In genomic region chr1:25979210-25979609, GRCh38 we compare ENCODE assay signal across 38 cellular contexts. TPM values are rescaled to one million over a fixed set of nuclear protein-coding genes. Genes with fewer than 3 reads are reported as not detected.
"Had no signal": no experiment of that assay in that cellular context is flagged by ENCODE, and none has a peak within 500 bp of the region (broad histone marks: within the 10 kb centered on the region; RNA-seq: fewer than 3 reads in every experiment).

No MANE protein-coding gene starts in this region.

- H3K9me3 ChIP-seq: adrenal gland, ascending aorta, breast epithelium had no signal

- FAIRE-seq: astrocyte, bronchial epithelial cell had no signal

- H3K4me1 Mint-ChIP-seq: activated naive CD8-positive, alpha-beta T cell treated with anti-CD3 and anti-CD28 coated beads for 36 hours; activated naive CD8-positive, alpha-beta T cell treated with anti-CD3 and anti-CD28 coated beads, Interleukin-2, amount 10 ng/mL, durations not matched to agents 7 days and 5 days; activated naive CD8-positive, alpha-beta T cell treated with anti-CD3 and anti-CD28 coated beads, Interleukin-2, amount 50 U/mL, for 24 hours; activated T-helper 17 cell treated with anti-CD3 and anti-CD28 coated beads, Interleukin-2, amount 50 U/mL, for 72 hours had no signal

- H3K27ac Mint-ChIP-seq: activated naive CD4-positive, alpha-beta T cell treated with anti-CD3 and anti-CD28 coated beads, Interleukin-2, amount 50 U/mL, for 24 hours; activated naive CD8-positive, alpha-beta T cell; activated naive CD8-positive, alpha-beta T cell treated with anti-CD3 and anti-CD28 coated beads for 36 hours; activated naive CD8-positive, alpha-beta T cell treated with anti-CD3 and anti-CD28 coated beads, Interleukin-2, amount 10 ng/mL, durations not matched to agents 7 days and 5 days; activated naive CD8-positive, alpha-beta T cell treated with anti-CD3 and anti-CD28 coated beads, Interleukin-2, amount 50 U/mL, for 24 hours; activated T-cell treated with anti-CD3 and anti-CD28 coated beads, Interleukin-2, amount 50 U/mL, for 24 hours; activated T-cell treated with anti-CD3 and anti-CD28 coated beads, Interleukin-2, amount 50 U/mL, for 72 hours; activated T-helper 1 cell treated with anti-CD3 and anti-CD28 coated beads, Interleukin-12 subunit alpha, Interleukin-12 subunit beta, Interleukin-2, Interleukin-4 antibody, amounts not matched to agents 30 ng/mL and 10 ng/mL and 1 ng/mL, durations not matched to agents 14 hours and 24 hours and 36 hours; activated T-helper 17 cell treated with anti-CD3 and anti-CD28 coated beads, Interleukin-2, amount 50 U/mL, for 72 hours; activated T-helper 2 cell treated with anti-CD3 and anti-CD28 coated beads, Interferon-gamma antibody, Interleukin-2, Interleukin-4, amounts not matched to agents 10 μg/mL and 5 μg/mL and 100 μg/mL, durations not matched to agents 14 hours and 24 hours and 36 hours; brain had no signal

- H3K4me1 ChIP-seq: adrenal gland, ascending aorta, breast epithelium had no signal

- DNase-seq: activated effector memory CD4-positive, alpha-beta T cell treated with anti-CD3 and anti-CD28 coated beads, Interleukin-2, amount 50 U/mL, for 16 hours; activated effector memory CD4-positive, alpha-beta T cell treated with Interleukin-2 at 50 U/mL for 16 hours; activated gamma-delta T cell; activated gamma-delta T cell treated with Interleukin-2 at 50 U/mL for 16 hours; activated naive CD4-positive, alpha-beta T cell; activated naive CD4-positive, alpha-beta T cell treated with anti-CD3 and anti-CD28 coated beads, Interleukin-2, amount 50 U/mL, for 16 hours; activated naive CD4-positive, alpha-beta T cell treated with Interleukin-2 at 50 U/mL for 16 hours; activated naive CD8-positive, alpha-beta T cell treated with anti-CD3 and anti-CD28 coated beads for 36 hours; activated naive CD8-positive, alpha-beta T cell treated with anti-CD3 and anti-CD28 coated beads, Interleukin-2, amount 10 ng/mL, durations not matched to agents 7 days and 5 days; activated naive CD8-positive, alpha-beta T cell treated with anti-CD3 and anti-CD28 coated beads, Interleukin-2, amount 50 U/mL, for 24 hours; activated T-cell treated with anti-CD3 and anti-CD28 coated beads for 4 hours; activated T-cell treated with anti-CD3 and anti-CD28 coated beads, Interleukin-2, amount 50 U/mL, for 1 hour; activated T-cell treated with anti-CD3 and anti-CD28 coated beads, Interleukin-2, amount 50 U/mL, for 24 hours; activated T-cell treated with anti-CD3 and anti-CD28 coated beads, Interleukin-2, amount 50 U/mL, for 4 hours; activated T-cell treated with anti-CD3 and anti-CD28 coated beads, Interleukin-2, amount 50 U/mL, for 48 hours; activated T-cell treated with anti-CD3 and anti-CD28 coated beads, Interleukin-2, amount 50 U/mL, for 72 hours; amniotic stem cell; amygdala; anterior cingulate cortex; aorta; brain microvascular endothelial cell; caudate nucleus; central memory CD4-positive, alpha-beta T cell; cerebellar nuclear complex had no signal

- H3K27me3 Mint-ChIP-seq: activated naive CD4-positive, alpha-beta T cell treated with anti-CD3 and anti-CD28 coated beads, Interleukin-2, amount 50 U/mL, for 24 hours; activated naive CD8-positive, alpha-beta T cell; activated naive CD8-positive, alpha-beta T cell treated with anti-CD3 and anti-CD28 coated beads for 36 hours; activated naive CD8-positive, alpha-beta T cell treated with anti-CD3 and anti-CD28 coated beads, Interleukin-2, amount 10 ng/mL, durations not matched to agents 7 days and 5 days; activated naive CD8-positive, alpha-beta T cell treated with anti-CD3 and anti-CD28 coated beads, Interleukin-2, amount 50 U/mL, for 24 hours; activated T-cell treated with anti-CD3 and anti-CD28 coated beads, Interleukin-2, amount 50 U/mL, for 24 hours; activated T-helper 17 cell treated with anti-CD3 and anti-CD28 coated beads, Interleukin-2, amount 50 U/mL, for 72 hours; brain; central memory CD8-positive, alpha-beta T cell had no signal

- H3K9me3 Mint-ChIP-seq: activated naive CD4-positive, alpha-beta T cell treated with anti-CD3 and anti-CD28 coated beads, Interleukin-2, amount 50 U/mL, for 24 hours; activated naive CD4-positive, alpha-beta T cell treated with anti-CD3 and anti-CD28 coated beads, Interleukin-2, amount 50 U/mL, for 72 hours; activated naive CD8-positive, alpha-beta T cell treated with anti-CD3 and anti-CD28 coated beads for 36 hours; activated naive CD8-positive, alpha-beta T cell treated with anti-CD3 and anti-CD28 coated beads, Interleukin-2, amount 10 ng/mL, durations not matched to agents 7 days and 5 days; activated naive CD8-positive, alpha-beta T cell treated with anti-CD3 and anti-CD28 coated beads, Interleukin-2, amount 50 U/mL, for 24 hours; activated T-cell treated with anti-CD3 and anti-CD28 coated beads, Interleukin-2, amount 50 U/mL, for 24 hours; activated T-cell treated with anti-CD3 and anti-CD28 coated beads, Interleukin-2, amount 50 U/mL, for 4 hours; activated T-cell treated with anti-CD3 and anti-CD28 coated beads, Interleukin-2, amount 50 U/mL, for 72 hours; activated T-helper 1 cell treated with anti-CD3 and anti-CD28 coated beads, Interleukin-12 subunit alpha, Interleukin-12 subunit beta, Interleukin-2, Interleukin-4 antibody, amounts not matched to agents 30 ng/mL and 10 ng/mL and 1 ng/mL, durations not matched to agents 14 hours and 24 hours and 36 hours; activated T-helper 17 cell treated with anti-CD3 and anti-CD28 coated beads, Interleukin-2, amount 50 U/mL, for 72 hours; activated T-helper 2 cell treated with anti-CD3 and anti-CD28 coated beads, Interferon-gamma antibody, Interleukin-2, Interleukin-4, amounts not matched to agents 10 μg/mL and 5 μg/mL and 100 μg/mL, durations not matched to agents 14 hours and 24 hours and 36 hours; brain; central memory CD8-positive, alpha-beta T cell had no signal

- H3K4me3 ChIP-seq: adrenal gland, ascending aorta, breast epithelium, cardiac muscle cell had no signal

- ATAC-seq: activated naive CD4-positive, alpha-beta T cell treated with anti-CD3 and anti-CD28 coated beads, Interleukin-2, amount 50 U/mL, for 72 hours; activated naive CD8-positive, alpha-beta T cell treated with anti-CD3 and anti-CD28 coated beads, Interleukin-2, amount 50 U/mL, for 24 hours; activated T-cell treated with anti-CD3 and anti-CD28 coated beads, Interleukin-2, amount 50 U/mL, for 4 hours; activated T-cell treated with anti-CD3 and anti-CD28 coated beads, Interleukin-2, amount 50 U/mL, for 72 hours; activated T-helper 17 cell treated with anti-CD3 and anti-CD28 coated beads, Interleukin-2, amount 50 U/mL, for 72 hours had no signal

- H3K4me3 Mint-ChIP-seq: activated naive CD4-positive, alpha-beta T cell treated with anti-CD3 and anti-CD28 coated beads, Interleukin-2, amount 50 U/mL, for 24 hours; activated naive CD8-positive, alpha-beta T cell; activated naive CD8-positive, alpha-beta T cell treated with anti-CD3 and anti-CD28 coated beads for 36 hours; activated naive CD8-positive, alpha-beta T cell treated with anti-CD3 and anti-CD28 coated beads, Interleukin-2, amount 10 ng/mL, durations not matched to agents 7 days and 5 days; activated naive CD8-positive, alpha-beta T cell treated with anti-CD3 and anti-CD28 coated beads, Interleukin-2, amount 50 U/mL, for 24 hours; activated T-cell treated with anti-CD3 and anti-CD28 coated beads, Interleukin-2, amount 50 U/mL, for 24 hours; activated T-cell treated with anti-CD3 and anti-CD28 coated beads, Interleukin-2, amount 50 U/mL, for 4 hours; activated T-cell treated with anti-CD3 and anti-CD28 coated beads, Interleukin-2, amount 50 U/mL, for 72 hours; activated T-helper 1 cell treated with anti-CD3 and anti-CD28 coated beads, Interleukin-12 subunit alpha, Interleukin-12 subunit beta, Interleukin-2, Interleukin-4 antibody, amounts not matched to agents 30 ng/mL and 10 ng/mL and 1 ng/mL, durations not matched to agents 14 hours and 24 hours and 36 hours; activated T-helper 17 cell treated with anti-CD3 and anti-CD28 coated beads, Interleukin-2, amount 50 U/mL, for 72 hours; brain; central memory CD8-positive, alpha-beta T cell had no signal

- H3K27me3 ChIP-seq: adrenal gland, ascending aorta, brain microvascular endothelial cell, breast epithelium, cardiac muscle cell had no signal

- H3K27ac ChIP-seq: adrenal gland, ascending aorta, brain microvascular endothelial cell, breast epithelium, cardiac muscle cell had no signal

- H3K36me3 ChIP-seq: breast epithelium had no signal

RNA-seq across cellular contexts. Expression of gene EXTL1, which starts 42.4 kb away (rescaled TPM):
- total RNA-seq: activated naive CD4-positive, alpha-beta T cell treated with anti-CD3 and anti-CD28 coated beads, Interleukin-2, amount 50 U/mL, for 72 hours; activated naive CD8-positive, alpha-beta T cell treated with anti-CD3 and anti-CD28 coated beads for 36 hours; activated naive CD8-positive, alpha-beta T cell treated with anti-CD3 and anti-CD28 coated beads, Interleukin-2, amount 10 ng/mL, durations not matched to agents 7 days and 5 days; activated T-cell treated with anti-CD3 and anti-CD28 coated beads, Interleukin-2, amount 50 U/mL, for 4 hours; activated T-cell treated with anti-CD3 and anti-CD28 coated beads, Interleukin-2, amount 50 U/mL, for 72 hours; activated T-helper 17 cell treated with anti-CD3 and anti-CD28 coated beads, Interleukin-2, amount 50 U/mL, for 72 hours; activated T-helper 2 cell treated with anti-CD3 and anti-CD28 coated beads, Interferon-gamma antibody, Interleukin-2, Interleukin-4, amounts not matched to agents 10 μg/mL and 5 μg/mL and 100 μg/mL, durations not matched to agents 14 hours and 24 hours and 36 hours; bronchial epithelial cell had no signal
